2 cellular contexts compared by ENCODE assay signal in the genomic region with DNA sequence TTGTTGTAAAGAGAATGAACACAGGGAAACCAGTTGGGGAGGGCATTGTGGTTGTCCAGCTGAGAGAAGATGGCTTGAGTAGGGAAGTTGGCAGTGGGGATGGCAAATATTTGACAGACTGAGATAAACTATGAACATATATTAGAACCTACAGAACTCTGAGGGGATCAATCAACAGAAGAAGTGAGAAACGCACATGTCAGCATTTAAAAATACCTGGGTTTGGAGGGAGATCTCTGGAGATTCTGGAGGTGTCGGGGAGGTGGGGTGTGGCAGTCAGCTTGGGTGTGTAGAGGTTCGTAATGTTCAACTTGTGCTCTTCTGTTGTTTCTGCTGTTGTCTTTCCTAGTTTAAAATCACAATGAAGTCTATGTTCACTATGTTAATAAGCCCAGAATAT.
TF ChIP-seq lines count a peak whose summit lies in the region.

No MANE protein-coding gene starts in this region.

TF ChIP-seq in HepG2, 621 proteins besides CTCF, POLR2A, EP300 and RAD21 (continued from another document):
- no peak for TF ChIP-seq ZNF644 (CRISPR knock-in tag; IDR thresholded peaks at IDR 0.05; ENCODE audit: low read depth)
- TF ChIP-seq MAFK (conservative IDR thresholded peaks at IDR 0.05 in 1 of 2, IDR thresholded peaks at IDR 0.05 in 1 of 2; ENCODE audit: low read length in 2 of 2) = peak; percentile 73 to 88
- peak; percentile 79 for TF ChIP-seq MAFF (IDR thresholded peaks at IDR 0.05; ENCODE audit: low read depth, low read length)

TF ChIP-seq in IMR-90, 13 proteins besides CTCF, POLR2A, EP300 and RAD21 (continued from another document):
- TF ChIP-seq, protein P1, sequence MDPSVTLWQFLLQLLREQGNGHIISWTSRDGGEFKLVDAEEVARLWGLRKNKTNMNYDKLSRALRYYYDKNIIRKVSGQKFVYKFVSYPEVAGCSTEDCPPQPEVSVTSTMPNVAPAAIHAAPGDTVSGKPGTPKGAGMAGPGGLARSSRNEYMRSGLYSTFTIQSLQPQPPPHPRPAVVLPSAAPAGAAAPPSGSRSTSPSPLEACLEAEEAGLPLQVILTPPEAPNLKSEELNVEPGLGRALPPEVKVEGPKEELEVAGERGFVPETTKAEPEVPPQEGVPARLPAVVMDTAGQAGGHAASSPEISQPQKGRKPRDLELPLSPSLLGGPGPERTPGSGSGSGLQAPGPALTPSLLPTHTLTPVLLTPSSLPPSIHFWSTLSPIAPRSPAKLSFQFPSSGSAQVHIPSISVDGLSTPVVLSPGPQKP (IDR thresholded peaks at IDR 0.05; ENCODE audit: borderline replicate concordance, low read depth, low read length) = no peak
- TF ChIP-seq CEBPB (IDR thresholded peaks at IDR 0.05; ENCODE audit: low read depth, low read length) = no peak
- TF ChIP-seq, protein P2, sequence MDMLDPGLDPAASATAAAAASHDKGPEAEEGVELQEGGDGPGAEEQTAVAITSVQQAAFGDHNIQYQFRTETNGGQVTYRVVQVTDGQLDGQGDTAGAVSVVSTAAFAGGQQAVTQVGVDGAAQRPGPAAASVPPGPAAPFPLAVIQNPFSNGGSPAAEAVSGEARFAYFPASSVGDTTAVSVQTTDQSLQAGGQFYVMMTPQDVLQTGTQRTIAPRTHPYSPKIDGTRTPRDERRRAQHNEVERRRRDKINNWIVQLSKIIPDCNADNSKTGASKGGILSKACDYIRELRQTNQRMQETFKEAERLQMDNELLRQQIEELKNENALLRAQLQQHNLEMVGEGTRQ (IDR thresholded peaks at IDR 0.05; ENCODE audit: low read depth, low read length) = no peak
